ENCODE assay signal across 10 cellular contexts in genomic region chr4:101187837-101188236, GRCh38.
DNase-seq lines count a peak whose midpoint lies in the region; ATAC-seq, FAIRE-seq and TF ChIP-seq lines count a peak whose summit lies in the region.
"Had no signal": no experiment of that assay in that cellular context is flagged by ENCODE, and none has a peak within 500 bp of the region (broad histone marks: within the 10 kb centered on the region; RNA-seq: fewer than 3 reads in every experiment).

No MANE protein-coding gene starts in this region.

- H3K4me1 ChIP-seq in Karpas-422 (ENCODE audit: low read length), result no peaks in the 10 kb centered on the region
- H3K4me1 ChIP-seq in astrocyte (ENCODE audit: insufficient read depth, low read length), result peaks cover 6% of the 10 kb centered on the region

- intact Hi-C loops in Calu3 (cut with micrococcal nuclease; ENCODE audit: unreplicated experiment) (loop anchor here (5.0 kb wide), 2 partner anchors 154 to 544 kb away; no protein-coding TSS in a partner anchor), head of caudate nucleus (cut with DNase I) (no loop called here)

- H3K27ac ChIP-seq in Karpas-422 (ENCODE audit: low read length) (no peak overlapping the region), astrocyte (ENCODE audit: low read depth, low read length) (no peak overlapping the region)

- H3K4me1 Mint-ChIP-seq in Calu3 (ENCODE audit: low read depth, unreplicated experiment) (peaks cover 18% of the 10 kb centered on the region), astrocyte (ENCODE audit: low read depth, unreplicated experiment) (peaks cover 21% of the 10 kb centered on the region)

- TF ChIP-seq CTCF in Calu3 (IDR thresholded peaks at IDR 0.05; ENCODE audit: unreplicated experiment) (peak; percentile 15), astrocyte (IDR thresholded peaks at IDR 0.05; ENCODE audit: insufficient read depth, low read depth, low read length) (peak; percentile 14)

- CTCF ChIA-PET in Calu3 (lab: Charles Lee), result no interaction called here

- H3K36me3 Mint-ChIP-seq in Calu3 (ENCODE audit: insufficient read depth, unreplicated experiment), result no peaks in the 10 kb centered on the region
- peaks cover 6% of the 10 kb centered on the region for H3K36me3 Mint-ChIP-seq in astrocyte (ENCODE audit: low read depth, unreplicated experiment)

- H3K9ac ChIP-seq in Karpas-422 (ENCODE audit: low read length) (no peak overlapping the region), astrocyte (ENCODE audit: low read length) (no peak overlapping the region)

- H3K9me3 Mint-ChIP-seq in Calu3 (ENCODE audit: low read depth, unreplicated experiment) (no peaks in the 10 kb centered on the region), astrocyte (ENCODE audit: unreplicated experiment) (no peaks in the 10 kb centered on the region)

- no peak for DNase-seq in Calu3
- DNase-seq in Karpas-422, result peak; percentile 44
- no peak for DNase-seq in astrocyte (ENCODE audit: low read depth)
- peak; percentile 55 to 63 for DNase-seq in lung microvascular endothelial cell (ENCODE audit: low read depth in 2 of 2)
- no peak for DNase-seq in activated CD8-positive, alpha-beta memory T cell treated with anti-CD3 and anti-CD28 coated beads, Interleukin-2, amount 50 U/mL, for 48 hours
- DNase-seq in head of caudate nucleus, result no peak
- no peak for DNase-seq in cerebellar cortex (ENCODE audit: low spot score)
- DNase-seq: stimulated activated CD8-positive, alpha-beta memory T cell treated with anti-CD3 and anti-CD28 coated beads, Interleukin-4, amount 100 ng/mL, for 48 hours had no signal

- H3K4me2 ChIP-seq in Karpas-422 (ENCODE audit: low read depth, low read length, poor library complexity, severe bottlenecking), result no peak overlapping the region
- H3K4me2 ChIP-seq in astrocyte (ENCODE audit: low read length), result no peak overlapping the region
- H3K4me2 ChIP-seq: GM23338 had no signal

- H3K9me2 ChIP-seq in Karpas-422 (replicated peaks; ENCODE audit: insufficient read depth, low read length), result no peaks in the 10 kb centered on the region

- H3K79me2 ChIP-seq in Karpas-422 (ENCODE audit: low read length), result no peaks in the 10 kb centered on the region
- peaks cover 32% of the 10 kb centered on the region for H3K79me2 ChIP-seq in astrocyte (ENCODE audit: insufficient read depth, low read length)

- no peak for FAIRE-seq in astrocyte (lab: Jason Lieb, UNC)

- H3K4me3 ChIP-seq in Karpas-422 (ENCODE audit: low read length), result no peak overlapping the region
- no peak overlapping the region for H3K4me3 ChIP-seq in astrocyte (ENCODE audit: insufficient read depth, low read depth, low read length)
- H3K4me3 ChIP-seq: GM23338 had no signal

- BruUV-seq in Calu3 (replicated peaks; lab: Mats Ljungman, UMichigan), result no TSS peak

- H4K20me1 ChIP-seq in Karpas-422 (ENCODE audit: insufficient read depth, low read depth, low read length) (no peaks in the 10 kb centered on the region), astrocyte (ENCODE audit: insufficient read depth, low read length) (peaks cover 26% of the 10 kb centered on the region)

- H3K4me3 Mint-ChIP-seq in Calu3 (ENCODE audit: low read depth, unreplicated experiment) (no peak overlapping the region), astrocyte (ENCODE audit: unreplicated experiment) (no peak overlapping the region)
- H3K4me3 Mint-ChIP-seq: GM23338 had no signal

- H2AFZ ChIP-seq in Karpas-422 (ENCODE audit: low read length) (no peak overlapping the region), astrocyte (ENCODE audit: low read depth, low read length) (no peak overlapping the region)
- H2AFZ ChIP-seq: GM23338 had no signal

- H3K27ac Mint-ChIP-seq in Calu3 (ENCODE audit: unreplicated experiment) (no peak overlapping the region), astrocyte (ENCODE audit: unreplicated experiment) (no peak overlapping the region)

- no peaks in the 10 kb centered on the region for H3K36me3 ChIP-seq in Karpas-422 (ENCODE audit: insufficient read depth, low read length)
- H3K36me3 ChIP-seq in astrocyte (ENCODE audit: insufficient read depth, low read length), result no peaks in the 10 kb centered on the region

- H3K9me3 ChIP-seq in Karpas-422 (ENCODE audit: low read length) (no peaks in the 10 kb centered on the region), astrocyte (ENCODE audit: insufficient read depth, low read depth, low read length) (no peaks in the 10 kb centered on the region)

- H3K27me3 Mint-ChIP-seq in Calu3 (ENCODE audit: unreplicated experiment) (no peaks in the 10 kb centered on the region), astrocyte (ENCODE audit: low read depth, unreplicated experiment) (no peaks in the 10 kb centered on the region)

- H3K27me3 ChIP-seq in Karpas-422 (ENCODE audit: low read length) (no peaks in the 10 kb centered on the region), astrocyte (ENCODE audit: insufficient read depth, low read length) (no peaks in the 10 kb centered on the region)

- no peak for ATAC-seq in GM18907 (IDR thresholded peaks at IDR 0.05; ENCODE audit: unreplicated experiment)
- ATAC-seq: GM23338 had no signal

Comparison
In these comparisons a context has a peak if more than half of its experiments do, and no peak if none do; other contexts are left out.
1. DNase-seq: peak in Karpas-422 (single experiment) and lung microvascular endothelial cell (2 of 2); none in Calu3 (single experiment), astrocyte (single experiment), activated CD8-positive, alpha-beta memory T cell treated with anti-CD3 and anti-CD28 coated beads, Interleukin-2, amount 50 U/mL, for 48 hours (single experiment), head of caudate nucleus (0 of 42) and cerebellar cortex (single experiment).